21 cellular contexts compared by ENCODE assay signal in genomic region chr16:69406780-69407331, GRCh38. TPM values are rescaled to one million over a fixed set of nuclear protein-coding genes. Genes with fewer than 3 reads are reported as not detected.
DNase-seq lines count a peak whose midpoint lies in the region; ATAC-seq, FAIRE-seq and TF ChIP-seq lines count a peak whose summit lies in the region.
"Had no signal": no experiment of that assay in that cellular context is flagged by ENCODE, and none has a peak within 500 bp of the region (broad histone marks: within the 10 kb centered on the region; RNA-seq: fewer than 3 reads in every experiment).

No MANE protein-coding gene starts in this region.

- no peak for TF ChIP-seq RAD21 in HepG2 (CRISPR knock-in tag; IDR thresholded peaks at IDR 0.05)

- H3K4me3 ChIP-seq in HepG2 (replicated peaks in 1 of 3; ENCODE audit: insufficient read depth in 1 of 3, low read depth in 2 of 3, low read length in 3 of 3), result no peak overlapping the region
- no peak overlapping the region for H3K4me3 ChIP-seq in right lobe of liver
- no peak overlapping the region for H3K4me3 ChIP-seq in small intestine (ENCODE audit: low read depth in 1 of 2, low read length in 2 of 2)
- H3K4me3 ChIP-seq: heart left ventricle had no signal

- H3K4me3 Mint-ChIP-seq in WTC11, result no peak overlapping the region
- H3K4me3 Mint-ChIP-seq: B cell had no signal

- BruUV-seq in HepG2 (replicated peaks; lab: Mats Ljungman, UMichigan), result no TSS peak

- H2AFZ ChIP-seq in HepG2 (ENCODE audit: low read length), result no peak overlapping the region

- no peaks in the 10 kb centered on the region for H3K36me3 ChIP-seq in HepG2 (replicated peaks in 1 of 2; ENCODE audit: control insufficient read depth in 1 of 2, insufficient read depth in 2 of 2, low read length in 2 of 2)
- H3K36me3 ChIP-seq in right lobe of liver, result no peaks in the 10 kb centered on the region
- no peaks in the 10 kb centered on the region for H3K36me3 ChIP-seq in small intestine (ENCODE audit: control insufficient read depth in 2 of 2, insufficient read depth in 2 of 2, low read length in 2 of 2)
- H3K36me3 ChIP-seq: heart left ventricle had no signal

- POLR2A ChIA-PET in HepG2 (lab: Yijun Ruan, JAX) (interaction anchor here (0.7 to 1.4 kb wide), 4 partner anchors 9 to 14 kb away, joined by 3 to 6 read pairs (median 4); no protein-coding TSS in a partner anchor), WTC11 (lab: Charles Lee) (no interaction called here)

- ATAC-seq in HepG2, result no peak
- ATAC-seq in right lobe of liver, result no peak
- ATAC-seq in WTC11, result peak; percentile 74
- no peak for ATAC-seq in HG03460 (IDR thresholded peaks at IDR 0.05; ENCODE audit: unreplicated experiment)
- ATAC-seq in GM18873 (IDR thresholded peaks at IDR 0.05; ENCODE audit: low FRiP score, unreplicated experiment), result no peak
- ATAC-seq: heart left ventricle had no signal

- TF ChIP-seq EP300 in HepG2 (IDR thresholded peaks at IDR 0.05; ENCODE audit: low read depth in 2 of 2, low read length in 2 of 2), result no peak
- no peak for TF ChIP-seq EP300 in HepG2 (CRISPR knock-in tag; IDR thresholded peaks at IDR 0.05; ENCODE audit: borderline replicate concordance)

- no peaks in the 10 kb centered on the region for H3K36me3 Mint-ChIP-seq in WTC11

- no peaks in the 10 kb centered on the region for H3K9me3 ChIP-seq in HepG2 (ENCODE audit: low read length)
- no peaks in the 10 kb centered on the region for H3K9me3 ChIP-seq in right lobe of liver
- no peaks in the 10 kb centered on the region for H3K9me3 ChIP-seq in small intestine (ENCODE audit: control insufficient read depth, low read depth)
- H3K9me3 ChIP-seq: heart left ventricle had no signal

- H3K9ac ChIP-seq in HepG2 (ENCODE audit: insufficient read depth, low read depth, low read length), result no peak overlapping the region

- H3K4me1 Mint-ChIP-seq in WTC11, result peaks cover 10% of the 10 kb centered on the region

- no peaks in the 10 kb centered on the region for H3K79me2 ChIP-seq in HepG2 (ENCODE audit: insufficient read depth, low read length)

- intact Hi-C loops in HepG2 (cut with micrococcal nuclease; ENCODE audit: unreplicated experiment), result no loop called here
- intact Hi-C loops in right lobe of liver (cut with DNase I), result no loop called here

- peaks cover 4% of the 10 kb centered on the region for H3K9me3 Mint-ChIP-seq in WTC11

- 95% methylated on average over 9 of the region's 9 CpGs for WGBS in HepG2 (ENCODE audit: low lambda C conversion rate)
- 100% methylated on average over 5 of the region's 9 CpGs for WGBS in right lobe of liver (ENCODE audit: insufficient coverage, low coverage, low lambda C conversion rate, missing lambda C conversion rate)
- 92 to 97% (median 96%) methylated on average over 9 of the region's 9 CpGs for WGBS in small intestine, 3 donors

- H3K27ac ChIP-seq in HepG2 (ENCODE audit: extremely low read length, insufficient read depth, low read length), result no peak overlapping the region
- H3K27ac ChIP-seq in right lobe of liver, result no peak overlapping the region
- no peak overlapping the region for H3K27ac ChIP-seq in small intestine (ENCODE audit: low read depth in 1 of 2, low read length in 1 of 2)
- H3K27ac ChIP-seq: heart left ventricle, HL-60 had no signal

- no peak overlapping the region for H3K4me2 ChIP-seq in HepG2 (ENCODE audit: low read depth, low read length)

- H3K27me3 Mint-ChIP-seq in WTC11 (ENCODE audit: low read depth), result no peaks in the 10 kb centered on the region
- H3K27me3 Mint-ChIP-seq: B cell had no signal

- TF ChIP-seq CTCF in HepG2 (CRISPR knock-in tag; IDR thresholded peaks at IDR 0.05), result no peak
- TF ChIP-seq CTCF in right lobe of liver (IDR thresholded peaks at IDR 0.05), result no peak
- no peak for TF ChIP-seq CTCF in WTC11 (IDR thresholded peaks at IDR 0.05)

- TF ChIP-seq POLR2A in HepG2 (IDR thresholded peaks at IDR 0.05; ENCODE audit: insufficient read depth in 1 of 2, low read depth in 2 of 2, low read length in 2 of 2) (no peak), right lobe of liver (IDR thresholded peaks at IDR 0.05) (no peak)

- H3K27me3 ChIP-seq in HepG2 (ENCODE audit: control insufficient read depth in 1 of 2, insufficient read depth in 2 of 2, low read length in 2 of 2) (no peaks in the 10 kb centered on the region), right lobe of liver (no peaks in the 10 kb centered on the region), small intestine (ENCODE audit: control insufficient read depth in 2 of 2, insufficient read depth in 2 of 2, low read length in 2 of 2) (no peaks in the 10 kb centered on the region)
- H3K27me3 ChIP-seq: heart left ventricle had no signal

- H3K27ac Mint-ChIP-seq in WTC11, result no peak overlapping the region
- H3K27ac Mint-ChIP-seq: B cell had no signal

- DNase-seq in HepG2 (ENCODE audit: low spot score), result peak; percentile 36
- DNase-seq in right lobe of liver, result no peak
- peak; percentile 36 for DNase-seq in KBM-7
- no peak for DNase-seq in WTC11 (ENCODE audit: low spot score)
- DNase-seq in NCI-H128 (lab: John Stamatoyannopoulos, UW; ENCODE audit: unreplicated experiment), result no peak
- DNase-seq in small intestine, result no peak
- DNase-seq: activated gamma-delta T cell treated with Interleukin-2 at 50 U/mL for 16 hours; DMS79 treated with DMSO at 0.1 percent for 48 hours; heart left ventricle; midbrain; SHP77 treated with DMSO at 0.1 percent for 48 hours; stimulated activated CD4-positive, alpha-beta T cell treated with anti-CD3 and anti-CD28 coated beads, Interleukin-4, amount 100 ng/mL, for 24 hours; T1000; trophoblast cell had no signal

- FAIRE-seq in HepG2 (lab: Jason Lieb, UNC) (no peak), small intestine (lab: Jason Lieb, UNC) (no peak)
- FAIRE-seq: GM12891 had no signal

- H3K4me1 ChIP-seq in HepG2 (ENCODE audit: insufficient read depth, low read length), result peaks cover 71% of the 10 kb centered on the region
- H3K4me1 ChIP-seq in right lobe of liver, result peaks cover 0 to 11% (median 1%) of the 10 kb centered on the region in 4 donors
- peaks cover 5 to 6% of the 10 kb centered on the region in 2 donors for H3K4me1 ChIP-seq in small intestine (ENCODE audit: control insufficient read depth in 2 of 2, insufficient read depth in 1 of 2, low read depth in 1 of 2, low read length in 1 of 2)

- CTCF ChIA-PET in HepG2 (lab: Yijun Ruan, JAX; ENCODE audit: low intra/inter-chr PET ratio, low total read pairs) (no interaction called here), WTC11 (lab: Charles Lee) (interaction anchor here (0.6 to 4.4 kb wide), 3 partner anchors 8 to 461 kb away, joined by 4 to 17 read pairs (median 6); no protein-coding TSS in a partner anchor)

- H4K20me1 ChIP-seq in HepG2 (ENCODE audit: insufficient read depth, low read length), result no peaks in the 10 kb centered on the region

- in situ Hi-C loops in HepG2 (cut with HindIII; ENCODE audit: extremely low pct_ligation_motif_present, low pct_unique_long_range_greater_than_20kb), result no loop called here
- in situ Hi-C loops in KBM-7 (cut with MboI; ENCODE audit: low pct_unique_long_range_greater_than_20kb, low sequenced_read_pairs), result no loop called here

RNA-seq across cellular contexts. Expression of gene CYB5B, which starts 17.6 kb away (rescaled TPM):
- total RNA-seq in HepG2 (2016; rRNA removed; fragmentation: Illumina TruSeq; extraction: Trizol) (432 and 638 TPM in 2 replicates), right lobe of liver (10 to 100 TPM; 19.1 to 42.1 (median 30.5) TPM), WTC11 (2021) (95.3 to 109 TPM (median 99.7 TPM) in 3 replicates)
- 65.6 and 75.3 TPM in 2 replicates for total RNA-seq in HepG2 (2016; cell fraction: cytosol; rRNA removed; fragmentation: Illumina TruSeq; extraction: Trizol; ENCODE audit: low read depth)
- total RNA-seq in HepG2 (2016; cell fraction: insoluble cytoplasmic fraction; rRNA removed; fragmentation: Illumina TruSeq; extraction: Trizol), result 436 and 657 TPM in 2 replicates
- total RNA-seq in HepG2 (2016; cell fraction: membrane; rRNA removed; fragmentation: Illumina TruSeq; extraction: Trizol), result 216 TPM in 2 replicates
- total RNA-seq in HepG2 (2016; cell fraction: nucleus; rRNA removed; fragmentation: Illumina TruSeq; extraction: Trizol), result 130 and 153 TPM in 2 replicates
- polyA plus RNA-seq in HepG2 (2011; rRNA removed) (207 and 234 TPM in 2 replicates), small intestine (100 to 1,000 TPM in 1 of 3 donors, 10 to 100 TPM in 2; 85.4 to 102 (median 99.1) TPM)
- polyA plus RNA-seq in HepG2 (2011; cell fraction: cytosol; rRNA removed), result 139 and 166 TPM in 2 replicates
- 47.1 and 59.8 TPM in 2 replicates for polyA plus RNA-seq in HepG2 (2011; cell fraction: nucleus; rRNA removed)
- 126 and 167 TPM in 2 replicates for polyA plus RNA-seq in HepG2 (2012)
- polyA plus RNA-seq in HepG2 (2016; cell fraction: cytosol; fragmentation: Illumina TruSeq; extraction: Trizol; ENCODE audit: low read depth), result 67.1 and 71.7 TPM in 2 replicates
- 674 and 738 TPM in 2 replicates for polyA plus RNA-seq in HepG2 (2016; cell fraction: insoluble cytoplasmic fraction; fragmentation: Illumina TruSeq; extraction: Trizol; ENCODE audit: low read depth)
- polyA plus RNA-seq in HepG2 (2016; cell fraction: membrane; fragmentation: Illumina TruSeq; extraction: Trizol; ENCODE audit: low read depth), result 166 and 175 TPM in 2 replicates
- 241 and 258 TPM in 2 replicates for polyA plus RNA-seq in HepG2 (2016; cell fraction: nucleus; fragmentation: Illumina TruSeq; extraction: Trizol; ENCODE audit: insufficient read depth, low read depth)
- 211 and 254 TPM in 2 replicates for polyA minus RNA-seq in HepG2 (2011; rRNA and poly(A)+ RNA removed; ENCODE audit: low replicate concordance)
- 91.9 and 119 TPM in 2 replicates for polyA minus RNA-seq in HepG2 (2011; cell fraction: cytosol; rRNA and poly(A)+ RNA removed)
- 108 and 125 TPM in 2 replicates for polyA minus RNA-seq in HepG2 (2011; cell fraction: nucleus; rRNA and poly(A)+ RNA removed)

RNA-seq across cellular contexts. Expression of gene TERF2, which starts 21.0 kb away (rescaled TPM):
- total RNA-seq in HepG2 (2016; rRNA removed; fragmentation: Illumina TruSeq; extraction: Trizol) (9.7 and 18.2 TPM in 2 replicates), right lobe of liver (10 to 100 TPM in 5 of 6 experiments, 1 to 10 TPM in 1; 9.6 to 14.5 (median 13.5) TPM), WTC11 (2021) (30.0 to 35.7 TPM (median 31.3 TPM) in 3 replicates)
- total RNA-seq in HepG2 (2016; cell fraction: cytosol; rRNA removed; fragmentation: Illumina TruSeq; extraction: Trizol; ENCODE audit: low read depth), result 17.4 and 18.9 TPM in 2 replicates
- 12.3 and 15.9 TPM in 2 replicates for total RNA-seq in HepG2 (2016; cell fraction: insoluble cytoplasmic fraction; rRNA removed; fragmentation: Illumina TruSeq; extraction: Trizol)
- 10.9 and 11.1 TPM in 2 replicates for total RNA-seq in HepG2 (2016; cell fraction: membrane; rRNA removed; fragmentation: Illumina TruSeq; extraction: Trizol)
- total RNA-seq in HepG2 (2016; cell fraction: nucleus; rRNA removed; fragmentation: Illumina TruSeq; extraction: Trizol), result 10.9 and 11.7 TPM in 2 replicates
- polyA plus RNA-seq in HepG2 (2011; rRNA removed) (16.6 and 20.2 TPM in 2 replicates), small intestine (10 to 100 TPM; 11.1 to 14.3 (median 12.1) TPM)
- polyA plus RNA-seq in HepG2 (2011; cell fraction: cytosol; rRNA removed), result 9.0 and 11.1 TPM in 2 replicates
- polyA plus RNA-seq in HepG2 (2011; cell fraction: nucleus; rRNA removed), result 10.9 and 12.7 TPM in 2 replicates
- polyA plus RNA-seq in HepG2 (2012), result 21.6 and 23.0 TPM in 2 replicates
- 6.2 and 7.8 TPM in 2 replicates for polyA plus RNA-seq in HepG2 (2016; cell fraction: cytosol; fragmentation: Illumina TruSeq; extraction: Trizol; ENCODE audit: low read depth)
- polyA plus RNA-seq in HepG2 (2016; cell fraction: insoluble cytoplasmic fraction; fragmentation: Illumina TruSeq; extraction: Trizol; ENCODE audit: low read depth), result 38.1 and 39.2 TPM in 2 replicates
- polyA plus RNA-seq in HepG2 (2016; cell fraction: membrane; fragmentation: Illumina TruSeq; extraction: Trizol; ENCODE audit: low read depth), result 11.5 and 14.4 TPM in 2 replicates
- 37.2 and 38.8 TPM in 2 replicates for polyA plus RNA-seq in HepG2 (2016; cell fraction: nucleus; fragmentation: Illumina TruSeq; extraction: Trizol; ENCODE audit: insufficient read depth, low read depth)
- polyA minus RNA-seq in HepG2 (2011; rRNA and poly(A)+ RNA removed; ENCODE audit: low replicate concordance), result 24.0 and 33.0 TPM in 2 replicates
- 25.9 and 27.6 TPM in 2 replicates for polyA minus RNA-seq in HepG2 (2011; cell fraction: cytosol; rRNA and poly(A)+ RNA removed)
- polyA minus RNA-seq in HepG2 (2011; cell fraction: nucleus; rRNA and poly(A)+ RNA removed), result 28.1 and 31.1 TPM in 2 replicates

RNA-seq across cellular contexts. Expression of gene TMED6, which starts 55.3 kb away (rescaled TPM):
- total RNA-seq in HepG2 (2016; rRNA removed; fragmentation: Illumina TruSeq; extraction: Trizol) (6.4 and 14.4 TPM in 2 replicates), right lobe of liver (1 to 10 TPM; 1.6 to 9.9 (median 2.6) TPM), WTC11 (2021) (0.44 to 0.72 TPM (median 0.62 TPM) in 3 replicates)
- 2.9 and 4.8 TPM in 2 replicates for total RNA-seq in HepG2 (2016; cell fraction: cytosol; rRNA removed; fragmentation: Illumina TruSeq; extraction: Trizol; ENCODE audit: low read depth)
- total RNA-seq in HepG2 (2016; cell fraction: insoluble cytoplasmic fraction; rRNA removed; fragmentation: Illumina TruSeq; extraction: Trizol), result 9.7 and 13.1 TPM in 2 replicates
- 4.0 and 4.4 TPM in 2 replicates for total RNA-seq in HepG2 (2016; cell fraction: membrane; rRNA removed; fragmentation: Illumina TruSeq; extraction: Trizol)
- total RNA-seq in HepG2 (2016; cell fraction: nucleus; rRNA removed; fragmentation: Illumina TruSeq; extraction: Trizol), result 9.6 and 11.2 TPM in 2 replicates
- polyA plus RNA-seq in HepG2 (2011; rRNA removed) (9.8 and 10.5 TPM in 2 replicates), small intestine (1 to 10 TPM in 2 of 3 donors, not detected in 1; 5.6 to 5.7 TPM)
- 8.0 and 12.8 TPM in 2 replicates for polyA plus RNA-seq in HepG2 (2011; cell fraction: cytosol; rRNA removed)
- 3.0 and 4.5 TPM in 2 replicates for polyA plus RNA-seq in HepG2 (2011; cell fraction: nucleus; rRNA removed)
- 6.0 and 10.3 TPM in 2 replicates for polyA plus RNA-seq in HepG2 (2012)
- polyA plus RNA-seq in HepG2 (2016; cell fraction: cytosol; fragmentation: Illumina TruSeq; extraction: Trizol; ENCODE audit: low read depth), result 3.8 and 4.3 TPM in 2 replicates
- 7.5 and 10.5 TPM in 2 replicates for polyA plus RNA-seq in HepG2 (2016; cell fraction: insoluble cytoplasmic fraction; fragmentation: Illumina TruSeq; extraction: Trizol; ENCODE audit: low read depth)
- polyA plus RNA-seq in HepG2 (2016; cell fraction: membrane; fragmentation: Illumina TruSeq; extraction: Trizol; ENCODE audit: low read depth), result 3.5 and 4.2 TPM in 2 replicates
- 17.8 and 20.3 TPM in 2 replicates for polyA plus RNA-seq in HepG2 (2016; cell fraction: nucleus; fragmentation: Illumina TruSeq; extraction: Trizol; ENCODE audit: insufficient read depth, low read depth)
- polyA minus RNA-seq in HepG2 (2011; rRNA and poly(A)+ RNA removed; ENCODE audit: low replicate concordance), result 1.3 and 10.3 TPM in 2 replicates
- 1.6 and 2.7 TPM in 2 replicates for polyA minus RNA-seq in HepG2 (2011; cell fraction: cytosol; rRNA and poly(A)+ RNA removed)
- 6.2 and 6.7 TPM in 2 replicates for polyA minus RNA-seq in HepG2 (2011; cell fraction: nucleus; rRNA and poly(A)+ RNA removed)
- total RNA-seq: kidney epithelial cell, omental fat pad had no signal

Comparison
In these comparisons a context has a peak if more than half of its experiments do, and no peak if none do; other contexts are left out.
1. DNase-seq: peak in HepG2 (single experiment) and KBM-7 (single experiment); none in right lobe of liver (0 of 3), WTC11 (single experiment), NCI-H128 (single experiment) and small intestine (single experiment).
2. Of the 50 proteins assayed by ChIP-seq in both HepG2 and WTC11: peak only in HepG2: none; only in WTC11: none; in both: NFYB and USF2; in neither: 48.